ENCODE assay signal across 28 cellular contexts in the genomic region with DNA sequence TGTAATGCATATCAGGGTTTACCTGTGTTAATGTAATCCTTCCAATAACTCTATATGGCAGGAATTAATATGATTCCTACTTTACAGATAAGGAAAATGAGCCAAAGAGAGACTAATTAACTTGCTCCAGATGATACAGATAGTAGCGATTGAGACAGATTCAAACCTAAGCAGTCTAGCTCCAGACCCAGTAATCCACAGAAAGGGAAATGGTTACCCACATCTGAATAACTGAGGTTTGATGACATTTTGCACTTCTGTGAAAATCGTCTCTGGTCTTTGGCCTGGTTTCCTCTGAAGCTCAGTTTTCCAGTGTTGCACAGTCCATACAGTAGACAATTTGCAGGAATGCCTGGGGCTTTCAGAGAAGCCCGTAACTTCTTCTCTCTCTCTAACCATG.
DNase-seq lines count a peak whose midpoint lies in the region; ATAC-seq and TF ChIP-seq lines count a peak whose summit lies in the region.
"Had no signal": no experiment of that assay in that cellular context is flagged by ENCODE, and none has a peak within 500 bp of the region (broad histone marks: within the 10 kb centered on the region; RNA-seq: fewer than 3 reads in every experiment).

No MANE protein-coding gene starts in this region.

- DNase-seq in activated CD8-positive, alpha-beta T cell treated with anti-CD3 and anti-CD28 coated beads for 36 hours = no peak
- DNase-seq in smooth muscle cell (lab: John Stamatoyannopoulos, UW; ENCODE audit: unreplicated experiment) (no peak), anterior cingulate cortex (lab: John Stamatoyannopoulos, UW) (no peak), thyroid gland (no peak)
- DNase-seq: AML-193; CD8-positive, alpha-beta memory T cell; DMS 273 treated with DMSO at 0.1 percent for 48 hours; DMS79; GF-D8; GOT3; IMR-90; MM.1S; NCI-H1048; NCI-H1417; NCI-H1694; NCI-H2029 treated with DMSO at 0.1 percent for 48 hours; NCI-H2227 treated with DMSO at 0.1 percent for 48 hours; NCI-H69; Right ventricle myocardium superior; RPMI8226 had no signal

- H3K4me1 ChIP-seq in BLaER1 = peaks cover 26% of the 10 kb centered on the region
- peaks cover 3% of the 10 kb centered on the region for H3K4me1 ChIP-seq in smooth muscle cell (ENCODE audit: low read depth)
- peaks cover 0 to 8% of the 10 kb centered on the region in 2 donors for H3K4me1 ChIP-seq in thyroid gland

- no peak for TF ChIP-seq POLR2A in thyroid gland (IDR thresholded peaks at IDR 0.05)

- H3K27ac ChIP-seq in BLaER1 (no peak overlapping the region), C4-2B (peak overlapping the region; percentile 54; the same call in 1 of the 2 replicates), smooth muscle cell (ENCODE audit: low read depth) (peak overlapping the region; percentile 35), thyroid gland (no peak overlapping the region)
- H3K27ac ChIP-seq: A549, KMS-11, SJSA1 had no signal

- WGBS in smooth muscle cell (ENCODE audit: low lambda C conversion rate) = 24% methylated on average over 3 of the region's 3 CpGs
- WGBS in thyroid gland, 2 donors = 89 to 94% methylated on average over 3 of the region's 3 CpGs

- intact Hi-C loops in activated CD8-positive, alpha-beta T cell treated with anti-CD3 and anti-CD28 coated beads for 36 hours (cut with micrococcal nuclease) = no loop called here
- intact Hi-C loops in thyroid gland (cut with DNase I) = loop anchor here (10.0 kb wide), 1 partner anchor 198 kb away; no protein-coding TSS in a partner anchor

- no peaks in the 10 kb centered on the region for H4K20me1 ChIP-seq in BLaER1
- H4K20me1 ChIP-seq in smooth muscle cell (ENCODE audit: low read depth) = no peaks in the 10 kb centered on the region

- no peak overlapping the region for H3K9ac ChIP-seq in BLaER1
- no peak overlapping the region for H3K9ac ChIP-seq in smooth muscle cell (ENCODE audit: low read depth)
- H3K9ac ChIP-seq: KMS-11 had no signal

- peaks cover 43% of the 10 kb centered on the region for H3K27me3 Mint-ChIP-seq in activated CD8-positive, alpha-beta T cell treated with anti-CD3 and anti-CD28 coated beads for 36 hours

- no peaks in the 10 kb centered on the region for H3K36me3 Mint-ChIP-seq in activated CD8-positive, alpha-beta T cell treated with anti-CD3 and anti-CD28 coated beads for 36 hours (ENCODE audit: low read depth)
- H3K36me3 Mint-ChIP-seq: CD14-positive monocyte; CD8-positive, alpha-beta memory T cell had no signal

- H3K27me3 ChIP-seq in BLaER1 = no peaks in the 10 kb centered on the region
- H3K27me3 ChIP-seq in smooth muscle cell (ENCODE audit: low read depth) = no peaks in the 10 kb centered on the region
- H3K27me3 ChIP-seq in thyroid gland = no peaks in the 10 kb centered on the region
- H3K27me3 ChIP-seq: SJSA1 had no signal

- peaks cover 14% of the 10 kb centered on the region for H3F3A ChIP-seq in smooth muscle cell (ENCODE audit: low read depth)

- H3K9me3 Mint-ChIP-seq in activated CD8-positive, alpha-beta T cell treated with anti-CD3 and anti-CD28 coated beads for 36 hours = no peaks in the 10 kb centered on the region
- H3K9me3 Mint-ChIP-seq: CD14-positive monocyte; CD8-positive, alpha-beta memory T cell had no signal

- H3K4me3 Mint-ChIP-seq in activated CD8-positive, alpha-beta T cell treated with anti-CD3 and anti-CD28 coated beads for 36 hours = no peak overlapping the region
- H3K4me3 Mint-ChIP-seq: CD14-positive monocyte; CD8-positive, alpha-beta memory T cell had no signal

- ATAC-seq in activated CD8-positive, alpha-beta T cell treated with anti-CD3 and anti-CD28 coated beads for 36 hours = peak; percentile 20
- no peak for ATAC-seq in GM18498 (IDR thresholded peaks at IDR 0.05; ENCODE audit: unreplicated experiment)
- ATAC-seq: A549 had no signal

- H3K4me2 ChIP-seq in BLaER1 = peak overlapping the region; percentile 23
- H3K4me2 ChIP-seq in smooth muscle cell = peak overlapping the region; percentile 25
- H3K4me2 ChIP-seq: KMS-11 had no signal

- no peaks in the 10 kb centered on the region for H3K36me3 ChIP-seq in BLaER1
- no peaks in the 10 kb centered on the region for H3K36me3 ChIP-seq in smooth muscle cell (ENCODE audit: low read depth)
- no peaks in the 10 kb centered on the region for H3K36me3 ChIP-seq in thyroid gland
- H3K36me3 ChIP-seq: HAP-1, SJSA1 had no signal

- H3K9me3 ChIP-seq in BLaER1 (no peaks in the 10 kb centered on the region), smooth muscle cell (replicated peaks; ENCODE audit: low read depth) (no peaks in the 10 kb centered on the region), thyroid gland (no peaks in the 10 kb centered on the region)
- H3K9me3 ChIP-seq: A549, HAP-1, SJSA1 had no signal

- POLR2A ChIA-PET in activated CD8-positive, alpha-beta T cell treated with anti-CD3 and anti-CD28 coated beads for 36 hours (lab: Charles Lee) = no interaction called here

- peaks cover 3% of the 10 kb centered on the region for H3K4me1 Mint-ChIP-seq in activated CD8-positive, alpha-beta T cell treated with anti-CD3 and anti-CD28 coated beads for 36 hours (ENCODE audit: low read depth)
- H3K4me1 Mint-ChIP-seq: CD14-positive monocyte had no signal

- H3K79me2 ChIP-seq in smooth muscle cell (ENCODE audit: low read depth) = no peaks in the 10 kb centered on the region

- no peak for TF ChIP-seq CTCF in C4-2B (conservative IDR thresholded peaks at IDR 0.05)
- no peak for TF ChIP-seq CTCF in activated CD8-positive, alpha-beta T cell treated with anti-CD3 and anti-CD28 coated beads for 36 hours (IDR thresholded peaks at IDR 0.05)
- no peak for TF ChIP-seq CTCF in smooth muscle cell (IDR thresholded peaks at IDR 0.05; ENCODE audit: borderline replicate concordance, insufficient read depth, poor library complexity, severe bottlenecking)
- no peak for TF ChIP-seq CTCF in thyroid gland (IDR thresholded peaks at IDR 0.05)

- CTCF ChIA-PET in activated CD8-positive, alpha-beta T cell treated with anti-CD3 and anti-CD28 coated beads for 36 hours (lab: Charles Lee) = interaction anchor here (1.8 kb wide), 1 partner anchor 10 kb away, joined by 7 read pairs; no protein-coding TSS in a partner anchor

- H3K4me3 ChIP-seq in BLaER1 (no peak overlapping the region), smooth muscle cell (no peak overlapping the region), thyroid gland (replicated peaks in 1 of 3) (no peak overlapping the region)
- H3K4me3 ChIP-seq: A549, HAP-1, SJSA1 had no signal

- no peak overlapping the region for H2AFZ ChIP-seq in smooth muscle cell (ENCODE audit: low read depth)

- H3K27ac Mint-ChIP-seq in activated CD8-positive, alpha-beta T cell treated with anti-CD3 and anti-CD28 coated beads for 36 hours = no peak overlapping the region
- H3K27ac Mint-ChIP-seq: CD14-positive monocyte; CD8-positive, alpha-beta memory T cell had no signal

Comparison
In these comparisons a context has a peak if more than half of its experiments do, and no peak if none do; other contexts are left out.
1. H3K27ac ChIP-seq: peak in C4-2B (single experiment) and smooth muscle cell (single experiment); none in BLaER1 (single experiment) and thyroid gland (0 of 3).